1 cellular context compared by ENCODE assay signal in the genomic region with DNA sequence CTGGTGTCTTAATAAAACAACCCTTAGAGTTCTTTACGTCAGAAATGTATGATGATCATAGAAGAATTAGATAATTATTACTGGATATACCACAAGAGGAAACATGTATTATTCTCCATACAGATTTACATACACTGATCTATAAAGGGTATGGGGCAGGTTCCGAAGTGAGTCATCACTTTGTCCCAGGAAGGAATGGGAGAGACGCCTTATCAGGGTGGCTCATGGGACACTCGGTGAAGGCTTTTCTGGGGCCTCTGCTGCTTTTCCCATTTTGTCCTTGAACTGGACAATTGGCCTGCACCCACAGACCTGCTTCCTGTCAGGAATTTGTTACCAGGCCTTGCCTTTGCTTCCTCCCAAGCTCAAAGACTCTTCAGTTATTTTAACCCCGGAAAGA.
TF ChIP-seq lines count a peak whose summit lies in the region.

No MANE protein-coding gene starts in this region.

TF ChIP-seq in K562, 482 proteins besides CTCF, POLR2A, EP300 and RAD21 (continued from another document):
- TF ChIP-seq ZNF592 (IDR thresholded peaks at IDR 0.05): no peak
- TF ChIP-seq, protein P1, sequence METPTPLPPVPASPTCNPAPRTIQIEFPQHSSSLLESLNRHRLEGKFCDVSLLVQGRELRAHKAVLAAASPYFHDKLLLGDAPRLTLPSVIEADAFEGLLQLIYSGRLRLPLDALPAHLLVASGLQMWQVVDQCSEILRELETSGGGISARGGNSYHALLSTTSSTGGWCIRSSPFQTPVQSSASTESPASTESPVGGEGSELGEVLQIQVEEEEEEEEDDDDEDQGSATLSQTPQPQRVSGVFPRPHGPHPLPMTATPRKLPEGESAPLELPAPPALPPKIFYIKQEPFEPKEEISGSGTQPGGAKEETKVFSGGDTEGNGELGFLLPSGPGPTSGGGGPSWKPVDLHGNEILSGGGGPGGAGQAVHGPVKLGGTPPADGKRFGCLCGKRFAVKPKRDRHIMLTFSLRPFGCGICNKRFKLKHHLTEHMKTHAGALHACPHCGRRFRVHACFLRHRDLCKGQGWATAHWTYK (CRISPR knock-in tag; IDR thresholded peaks at IDR 0.05): no peak
- peak; percentile 54; the same call in 1 of the 2 replicates for TF ChIP-seq MAFG (tag; conservative IDR thresholded peaks at IDR 0.05)
- peak; percentile 86 for TF ChIP-seq JUND (IDR thresholded peaks at IDR 0.05; ENCODE audit: borderline replicate concordance, low read depth, low read length)
- peak; percentile 83; the same call in 1 of the 3 replicates for TF ChIP-seq JUND (tag; IDR thresholded peaks at IDR 0.05; ENCODE audit: borderline replicate concordance, low read depth, low read length)
- TF ChIP-seq, protein P2, sequence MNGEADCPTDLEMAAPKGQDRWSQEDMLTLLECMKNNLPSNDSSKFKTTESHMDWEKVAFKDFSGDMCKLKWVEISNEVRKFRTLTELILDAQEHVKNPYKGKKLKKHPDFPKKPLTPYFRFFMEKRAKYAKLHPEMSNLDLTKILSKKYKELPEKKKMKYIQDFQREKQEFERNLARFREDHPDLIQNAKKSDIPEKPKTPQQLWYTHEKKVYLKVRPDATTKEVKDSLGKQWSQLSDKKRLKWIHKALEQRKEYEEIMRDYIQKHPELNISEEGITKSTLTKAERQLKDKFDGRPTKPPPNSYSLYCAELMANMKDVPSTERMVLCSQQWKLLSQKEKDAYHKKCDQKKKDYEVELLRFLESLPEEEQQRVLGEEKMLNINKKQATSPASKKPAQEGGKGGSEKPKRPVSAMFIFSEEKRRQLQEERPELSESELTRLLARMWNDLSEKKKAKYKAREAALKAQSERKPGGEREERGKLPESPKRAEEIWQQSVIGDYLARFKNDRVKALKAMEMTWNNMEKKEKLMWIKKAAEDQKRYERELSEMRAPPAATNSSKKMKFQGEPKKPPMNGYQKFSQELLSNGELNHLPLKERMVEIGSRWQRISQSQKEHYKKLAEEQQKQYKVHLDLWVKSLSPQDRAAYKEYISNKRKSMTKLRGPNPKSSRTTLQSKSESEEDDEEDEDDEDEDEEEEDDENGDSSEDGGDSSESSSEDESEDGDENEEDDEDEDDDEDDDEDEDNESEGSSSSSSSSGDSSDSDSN (IDR thresholded peaks at IDR 0.05; ENCODE audit: borderline replicate concordance in 1 of 2, low read depth in 2 of 2, low read length in 2 of 2): no peak
- TF ChIP-seq SMARCA4 (IDR thresholded peaks at IDR 0.05): peak; percentile 14; the same call in 1 of the 2 replicates
- TF ChIP-seq POLR2H (tag; IDR thresholded peaks at IDR 0.05; ENCODE audit: low read depth): no peak
- TF ChIP-seq ZNF316 (IDR thresholded peaks at IDR 0.05): peak; percentile 29; the same call in 1 of the 2 replicates
- peak; percentile 49; the same call in 1 of the 2 replicates for TF ChIP-seq JUN (IDR thresholded peaks at IDR 0.05; ENCODE audit: borderline replicate concordance, low read depth, low read length)
- no peak for TF ChIP-seq JUN (CRISPR knock-in tag; IDR thresholded peaks at IDR 0.05; ENCODE audit: borderline replicate concordance)
- TF ChIP-seq SRF (CRISPR knock-in tag; IDR thresholded peaks at IDR 0.05): 0 out of 4 replicates have a peak, but pooled peaks of 1 of the 2 experiments have one; percentile 15
- TF ChIP-seq ZNF583 (CRISPR knock-in tag; IDR thresholded peaks at IDR 0.05): no peak
- peak; percentile 91 for TF ChIP-seq ZNF134 (CRISPR knock-in tag; conservative IDR thresholded peaks at IDR 0.05)
- peak; percentile 54 for TF ChIP-seq NFE2 (IDR thresholded peaks at IDR 0.05; ENCODE audit: low read depth)
- no peak for TF ChIP-seq ZNF253 (CRISPR knock-in tag; conservative IDR thresholded peaks at IDR 0.05)
- no peak for TF ChIP-seq PHB2 (IDR thresholded peaks at IDR 0.05; ENCODE audit: low read depth)
- TF ChIP-seq C11orf30 (IDR thresholded peaks at IDR 0.05; ENCODE audit: low read depth): peak; percentile 56; the same call in 1 of the 2 replicates
- 0 out of 2 replicates have a peak, but pooled peaks have one; percentile 18 for TF ChIP-seq ARID1B (IDR thresholded peaks at IDR 0.05)
- peak; percentile 81 for TF ChIP-seq ATF3 (IDR thresholded peaks at IDR 0.05)
- no peak for TF ChIP-seq ATF3 (CRISPR knock-in tag; conservative IDR thresholded peaks at IDR 0.05)
- TF ChIP-seq LARP7 (IDR thresholded peaks at IDR 0.05): no peak
